14 cellular contexts compared by ENCODE assay signal in the genomic region with DNA sequence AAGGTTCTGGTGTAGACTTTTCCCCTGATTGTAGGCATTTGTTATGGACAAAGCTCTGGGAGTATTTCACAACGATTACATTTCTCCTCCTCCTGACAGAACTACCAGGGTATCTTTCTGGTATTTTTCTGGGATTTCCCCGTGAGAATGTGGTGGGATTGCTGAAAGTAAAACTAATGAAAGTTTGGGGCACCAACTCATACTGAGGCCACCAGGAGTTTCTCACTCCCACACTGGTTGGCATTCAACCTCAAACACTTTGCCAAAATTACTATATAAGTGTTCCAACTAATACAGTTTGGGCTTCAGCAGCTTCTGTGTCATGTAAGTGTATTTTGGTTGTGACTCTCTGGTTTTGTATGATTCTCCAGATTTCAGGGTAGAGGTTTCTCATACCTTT.
DNase-seq lines count a peak whose midpoint lies in the region; ATAC-seq lines count a peak whose summit lies in the region.
"Had no signal": no experiment of that assay in that cellular context is flagged by ENCODE, and none has a peak within 500 bp of the region (broad histone marks: within the 10 kb centered on the region; RNA-seq: fewer than 3 reads in every experiment).

No MANE protein-coding gene starts in this region.

- H3K36me3 Mint-ChIP-seq in activated T-cell treated with anti-CD3 and anti-CD28 coated beads, Interleukin-2, amount 50 U/mL, for 72 hours (ENCODE audit: insufficient read depth in 2 of 2): no peaks in the 10 kb centered on the region

- DNase-seq in activated CD4-positive, alpha-beta T cell treated with anti-CD3 and anti-CD28 coated beads for 48 hours: peak; percentile 1
- DNase-seq in activated CD4-positive, alpha-beta T cell treated with anti-CD3 and anti-CD28 coated beads, Interleukin-2, amount 50 U/mL, for 1 hour: no peak
- DNase-seq in NCI-H226 (peak; percentile 7), glomerular visceral epithelial cell (ENCODE audit: extremely low spot score) (peak; percentile 1), NCI-H1048 (lab: John Stamatoyannopoulos, UW) (no peak)
- no peak for DNase-seq in activated T-cell treated with anti-CD3 and anti-CD28 coated beads, Interleukin-2, amount 50 U/mL, for 72 hours
- DNase-seq: NCI-H146, NCI-H2081 treated with DMSO at 0.1 percent for 48 hours, NCI-H345, T-helper 1 cell had no signal

- H3K4me1 Mint-ChIP-seq in activated T-cell treated with anti-CD3 and anti-CD28 coated beads, Interleukin-2, amount 50 U/mL, for 72 hours (ENCODE audit: low read depth): no peaks in the 10 kb centered on the region

- no peak overlapping the region for H3K4me3 Mint-ChIP-seq in activated T-cell treated with anti-CD3 and anti-CD28 coated beads, Interleukin-2, amount 50 U/mL, for 72 hours

- H3K27ac Mint-ChIP-seq in activated T-cell treated with anti-CD3 and anti-CD28 coated beads, Interleukin-2, amount 50 U/mL, for 72 hours: no peak overlapping the region

- H3K27me3 Mint-ChIP-seq in activated T-cell treated with anti-CD3 and anti-CD28 coated beads, Interleukin-2, amount 50 U/mL, for 72 hours (ENCODE audit: low read depth): no peaks in the 10 kb centered on the region

- H3K9me3 Mint-ChIP-seq in activated T-cell treated with anti-CD3 and anti-CD28 coated beads, Interleukin-2, amount 50 U/mL, for 72 hours: no peaks in the 10 kb centered on the region

- ATAC-seq in GM21717 (IDR thresholded peaks at IDR 0.05; ENCODE audit: unreplicated experiment) (peak; percentile 79), HG03280 (IDR thresholded peaks at IDR 0.05; ENCODE audit: unreplicated experiment) (no peak)
- no peak for ATAC-seq in activated T-cell treated with anti-CD3 and anti-CD28 coated beads, Interleukin-2, amount 50 U/mL, for 72 hours (replicated peaks in 1 of 2)
- ATAC-seq: K562, Right ventricle myocardium inferior had no signal

Comparison
In these comparisons a context has a peak if more than half of its experiments do, and no peak if none do; other contexts are left out.
1. DNase-seq: peak in activated CD4-positive, alpha-beta T cell treated with anti-CD3 and anti-CD28 coated beads for 48 hours (single experiment), NCI-H226 (single experiment) and glomerular visceral epithelial cell (single experiment); none in activated CD4-positive, alpha-beta T cell treated with anti-CD3 and anti-CD28 coated beads, Interleukin-2, amount 50 U/mL, for 1 hour (single experiment), activated T-cell treated with anti-CD3 and anti-CD28 coated beads, Interleukin-2, amount 50 U/mL, for 72 hours (0 of 2) and NCI-H1048 (single experiment).